ENCODE assay signal across 13 cellular contexts in the genomic region with DNA sequence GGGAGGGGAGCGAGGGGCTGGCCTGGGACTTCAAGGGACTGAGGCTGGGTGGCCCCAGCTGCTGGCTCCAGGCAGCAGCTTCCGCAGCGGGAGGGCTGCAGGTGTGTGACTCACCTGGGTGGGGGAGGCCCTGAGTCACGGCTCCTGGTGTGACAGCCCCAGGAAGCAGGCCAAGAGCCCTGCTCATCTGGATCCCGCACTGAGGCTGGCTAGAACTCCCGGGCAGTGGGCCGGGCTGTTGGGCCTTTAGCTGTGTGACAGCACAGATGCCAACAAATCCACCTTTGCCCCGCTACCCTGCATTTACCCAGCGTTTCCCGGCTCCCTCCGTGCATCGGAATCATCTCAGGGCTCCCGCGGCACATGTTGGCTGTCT.
DNase-seq lines count a peak whose midpoint lies in the region; TF ChIP-seq lines count a peak whose summit lies in the region.
"Had no signal": no experiment of that assay in that cellular context is flagged by ENCODE, and none has a peak within 500 bp of the region (broad histone marks: within the 10 kb centered on the region; RNA-seq: fewer than 3 reads in every experiment).

No MANE protein-coding gene starts in this region.

- peak overlapping the region; percentile 42 for H3K27ac Mint-ChIP-seq in Caco-2 (ENCODE audit: unreplicated experiment)

- H3K36me3 ChIP-seq in Caco-2 (ENCODE audit: control insufficient read depth, insufficient read depth, low read length) (no peaks in the 10 kb centered on the region), MG63 (no peaks in the 10 kb centered on the region), HAP-1 (replicated peaks) (no peaks in the 10 kb centered on the region)
- H3K36me3 ChIP-seq: upper lobe of right lung had no signal

- peaks cover 17% of the 10 kb centered on the region for H3K4me1 ChIP-seq in Caco-2
- no peaks in the 10 kb centered on the region for H3K4me1 ChIP-seq in HAP-1
- H3K4me1 ChIP-seq: upper lobe of right lung had no signal

- no TSS peak for BruUV-seq in Caco-2 (replicated peaks; lab: Mats Ljungman, UMichigan)

- in situ Hi-C loops in HAP-1 (cut with MboI; ENCODE audit: low sequenced_read_pairs) = no loop called here

- H3K4me3 ChIP-seq in Caco-2 (ENCODE audit: low read depth, low read length) (no peak overlapping the region), MG63 (no peak overlapping the region), HAP-1 (no peak overlapping the region)
- H3K4me3 ChIP-seq: upper lobe of right lung had no signal

- intact Hi-C loops in Caco-2 (cut with micrococcal nuclease; ENCODE audit: unreplicated experiment) = no loop called here

- no peaks in the 10 kb centered on the region for H3K9me3 ChIP-seq in Caco-2
- no peaks in the 10 kb centered on the region for H3K9me3 ChIP-seq in MG63
- H3K9me3 ChIP-seq in HAP-1 = no peaks in the 10 kb centered on the region
- H3K9me3 ChIP-seq: upper lobe of right lung had no signal

- no peaks in the 10 kb centered on the region for H3K27me3 ChIP-seq in Caco-2 (replicated peaks; ENCODE audit: control insufficient read depth, insufficient read depth, low read length)
- no peaks in the 10 kb centered on the region for H3K27me3 ChIP-seq in MG63
- peaks cover 15% of the 10 kb centered on the region; the same call in 1 of the 2 replicates for H3K27me3 ChIP-seq in HAP-1 (ENCODE audit: low read depth)

- DNase-seq in Caco-2 (peak in 1 of 2 experiments; percentile 47), MG63 (peak; percentile 47), SW480 (ENCODE audit: low spot score) (peak; percentile 94), kidney tubule cell (ENCODE audit: low spot score) (peak; percentile 86), HAP-1 (ENCODE audit: low spot score in 2 of 2) (no peak), NOMO-1 treated with dmso at 0.1 percent for 144 hours (lab: John Stamatoyannopoulos, UW; ENCODE audit: unreplicated experiment) (no peak), ecto neural progenitor cell (ENCODE audit: low spot score) (no peak)
- no peak for DNase-seq in activated CD8-positive, alpha-beta memory T cell treated with anti-CD3 and anti-CD28 coated beads, Interleukin-2, amount 50 U/mL, for 48 hours
- DNase-seq: activated T-cell treated with anti-CD3 and anti-CD28 coated beads, Interleukin-2, amount 50 U/mL, for 1 hour; erythroblast; GDM1; NCI-H1105 treated with DMSO at 0.1 percent for 48 hours; upper lobe of right lung had no signal

- peaks cover 9% of the 10 kb centered on the region for H3K36me3 Mint-ChIP-seq in Caco-2 (ENCODE audit: insufficient read depth, unreplicated experiment)

- CTCF ChIA-PET in Caco-2 (lab: Charles Lee) = interaction anchor here (3.3 kb wide), 1 partner anchor 11 kb away, joined by 25 read pairs; no protein-coding TSS in a partner anchor

- H3K4me3 Mint-ChIP-seq in Caco-2 (ENCODE audit: unreplicated experiment) = no peak overlapping the region

- TF ChIP-seq CTCF in Caco-2 (IDR thresholded peaks at IDR 0.05; ENCODE audit: insufficient read depth in 1 of 2, low read depth in 1 of 2, low read length in 1 of 2, severe bottlenecking in 1 of 2, unreplicated experiment in 1 of 2) = no peak

- H3K4me1 Mint-ChIP-seq in Caco-2 (ENCODE audit: low read depth, unreplicated experiment) = peaks cover 20% of the 10 kb centered on the region

- POLR2A ChIA-PET in Caco-2 (lab: Charles Lee) = no interaction called here

- H3K9me3 Mint-ChIP-seq in Caco-2 (ENCODE audit: unreplicated experiment) = no peaks in the 10 kb centered on the region

- H3K27me3 Mint-ChIP-seq in Caco-2 (ENCODE audit: insufficient read depth, unreplicated experiment) = peaks cover 20% of the 10 kb centered on the region

Comparison
In these comparisons a context has a peak if more than half of its experiments do, and no peak if none do; other contexts are left out.
1. DNase-seq: peak in MG63 (single experiment), SW480 (single experiment) and kidney tubule cell (single experiment); none in HAP-1 (0 of 2), NOMO-1 treated with dmso at 0.1 percent for 144 hours (single experiment), activated CD8-positive, alpha-beta memory T cell treated with anti-CD3 and anti-CD28 coated beads, Interleukin-2, amount 50 U/mL, for 48 hours (single experiment) and ecto neural progenitor cell (single experiment).